Comparison of ENCODE assay signal across 8 cellular contexts in genomic region chr9:97012617-97013016, GRCh38. TPM values are rescaled to one million over a fixed set of nuclear protein-coding genes. Genes with fewer than 3 reads are reported as not detected.
A peak's percentile ranks its signal among the peaks of the same experiment; 100 is the strongest.
DNase-seq lines count a peak whose midpoint lies in the region; ATAC-seq and TF ChIP-seq lines count a peak whose summit lies in the region.
"Not testable (repeated sequence)": the region's sequence is repeated elsewhere in the genome, so short reads cannot be mapped to it uniquely, and the experiment has no call there.

No MANE protein-coding gene starts in this region.

- H3K27ac Mint-ChIP-seq in Caco-2 (ENCODE audit: unreplicated experiment): peak overlapping the region; percentile 61
- peak overlapping the region; percentile 93 for H3K27ac Mint-ChIP-seq in activated T-helper 1 cell treated with anti-CD3 and anti-CD28 coated beads, Interleukin-12 subunit alpha, Interleukin-12 subunit beta, Interleukin-2, Interleukin-4 antibody, amounts not matched to agents 30 ng/mL and 10 ng/mL and 1 ng/mL, durations not matched to agents 14 hours and 24 hours and 36 hours

- not testable (repeated sequence) for H3K27me3 ChIP-seq in Caco-2 (replicated peaks; ENCODE audit: control insufficient read depth, insufficient read depth, low read length); esophagus muscularis mucosa

- 0% methylated on average over 2 of the region's 18 CpGs for WGBS in esophagus muscularis mucosa

- ATAC-seq in GM19467 (IDR thresholded peaks at IDR 0.05; ENCODE audit: unreplicated experiment) (peak; percentile 65), HG03066 (IDR thresholded peaks at IDR 0.05; ENCODE audit: low read depth, unreplicated experiment) (peak; percentile 69)

- not testable (repeated sequence) for H3K27me3 Mint-ChIP-seq in Caco-2 (ENCODE audit: insufficient read depth, unreplicated experiment); activated T-helper 1 cell treated with anti-CD3 and anti-CD28 coated beads, Interleukin-12 subunit alpha, Interleukin-12 subunit beta, Interleukin-2, Interleukin-4 antibody, amounts not matched to agents 30 ng/mL and 10 ng/mL and 1 ng/mL, durations not matched to agents 14 hours and 24 hours and 36 hours (ENCODE audit: insufficient read depth)

- H3K4me3 Mint-ChIP-seq in Caco-2 (ENCODE audit: unreplicated experiment): peak overlapping the region; percentile 83
- peak overlapping the region; percentile 90 for H3K4me3 Mint-ChIP-seq in activated T-helper 1 cell treated with anti-CD3 and anti-CD28 coated beads, Interleukin-12 subunit alpha, Interleukin-12 subunit beta, Interleukin-2, Interleukin-4 antibody, amounts not matched to agents 30 ng/mL and 10 ng/mL and 1 ng/mL, durations not matched to agents 14 hours and 24 hours and 36 hours

- not testable (repeated sequence) for H3K9me3 Mint-ChIP-seq in Caco-2 (ENCODE audit: unreplicated experiment); activated T-helper 1 cell treated with anti-CD3 and anti-CD28 coated beads, Interleukin-12 subunit alpha, Interleukin-12 subunit beta, Interleukin-2, Interleukin-4 antibody, amounts not matched to agents 30 ng/mL and 10 ng/mL and 1 ng/mL, durations not matched to agents 14 hours and 24 hours and 36 hours

- intact Hi-C loops in Caco-2 (cut with micrococcal nuclease; ENCODE audit: unreplicated experiment); esophagus muscularis mucosa (cut with DNase I): not testable (repeated sequence)
- intact Hi-C loops in activated T-helper 1 cell treated with anti-CD3 and anti-CD28 coated beads, Interleukin-12 subunit alpha, Interleukin-12 subunit beta, Interleukin-2, Interleukin-4 antibody, amounts not matched to agents 30 ng/mL and 10 ng/mL and 1 ng/mL, durations not matched to agents 14 hours and 24 hours and 36 hours (cut with micrococcal nuclease): loop anchor here (2.0 to 5.0 kb wide), 2 partner anchors 26 to 155 kb away; partner anchors contain the start of gene CTSV

- not testable (repeated sequence) for H3K4me1 Mint-ChIP-seq in Caco-2 (ENCODE audit: low read depth, unreplicated experiment); activated T-helper 1 cell treated with anti-CD3 and anti-CD28 coated beads, Interleukin-12 subunit alpha, Interleukin-12 subunit beta, Interleukin-2, Interleukin-4 antibody, amounts not matched to agents 30 ng/mL and 10 ng/mL and 1 ng/mL, durations not matched to agents 14 hours and 24 hours and 36 hours (ENCODE audit: low read depth)

- CTCF ChIA-PET in Caco-2 (lab: Charles Lee): not testable (repeated sequence)

- not testable (repeated sequence) for H3K36me3 ChIP-seq in Caco-2 (ENCODE audit: control insufficient read depth, insufficient read depth, low read length); esophagus muscularis mucosa

- POLR2A ChIA-PET in Caco-2 (lab: Charles Lee): not testable (repeated sequence)

- not testable (repeated sequence) for TF ChIP-seq EP300 in esophagus muscularis mucosa (IDR thresholded peaks at IDR 0.05)

- peak overlapping the region; percentile 80 to 89 (median 84) for H3K27ac ChIP-seq in esophagus muscularis mucosa (replicated peaks in 1 of 4)

- not testable (repeated sequence) for H3K4me1 ChIP-seq in Caco-2, esophagus muscularis mucosa

- H3K9me3 ChIP-seq in Caco-2, esophagus muscularis mucosa: not testable (repeated sequence)

- not testable (repeated sequence) for TF ChIP-seq POLR2A in esophagus muscularis mucosa (IDR thresholded peaks at IDR 0.05; ENCODE audit: low read depth)

- DNase-seq in Caco-2 (peak in 1 of 2 experiments; percentile 5), NOMO-1 (lab: John Stamatoyannopoulos, UW; ENCODE audit: unreplicated experiment in 2 of 2) (peak; percentile 8 to 15), lung microvascular endothelial cell (ENCODE audit: low read depth in 2 of 2) (peak; percentile 3 to 4)
- DNase-seq in activated T-helper 1 cell treated with anti-CD3 and anti-CD28 coated beads, Interleukin-12 subunit alpha, Interleukin-12 subunit beta, Interleukin-2, Interleukin-4 antibody, amounts not matched to agents 30 ng/mL and 10 ng/mL and 1 ng/mL, durations not matched to agents 14 hours and 24 hours and 36 hours (ENCODE audit: low spot score): peak; percentile 1
- DNase-seq in esophagus muscularis mucosa (ENCODE audit: extremely low spot score): not testable (repeated sequence)
- peak; percentile 10 for DNase-seq in stimulated activated CD4-positive, alpha-beta T cell treated with anti-CD3 and anti-CD28 coated beads, Interleukin-15, amount 100 ng/mL, for 24 hours

- not testable (repeated sequence) for H3K36me3 Mint-ChIP-seq in Caco-2 (ENCODE audit: insufficient read depth, unreplicated experiment); activated T-helper 1 cell treated with anti-CD3 and anti-CD28 coated beads, Interleukin-12 subunit alpha, Interleukin-12 subunit beta, Interleukin-2, Interleukin-4 antibody, amounts not matched to agents 30 ng/mL and 10 ng/mL and 1 ng/mL, durations not matched to agents 14 hours and 24 hours and 36 hours (ENCODE audit: low read depth)

- BruUV-seq in Caco-2 (replicated peaks; lab: Mats Ljungman, UMichigan): not testable (repeated sequence)

- not testable (repeated sequence) for TF ChIP-seq CTCF in Caco-2 (IDR thresholded peaks at IDR 0.05; ENCODE audit: insufficient read depth in 1 of 2, low read depth in 1 of 2, low read length in 1 of 2, severe bottlenecking in 1 of 2, unreplicated experiment in 1 of 2); esophagus muscularis mucosa (IDR thresholded peaks at IDR 0.05)

- H3K4me3 ChIP-seq in Caco-2 (ENCODE audit: low read depth, low read length) (peak overlapping the region; percentile 48), esophagus muscularis mucosa (peak overlapping the region; percentile 60 to 83 (median 65))

RNA-seq across cellular contexts. Expression of gene CTSV, which starts 26.3 kb away (rescaled TPM):
- total RNA-seq in Caco-2 (2022) (110 and 127 TPM in 2 replicates), esophagus muscularis mucosa (not detected), lung microvascular endothelial cell (0.20 and 1.1 TPM in 2 replicates)
- total RNA-seq in activated T-helper 1 cell treated with anti-CD3 and anti-CD28 coated beads, Interleukin-12 subunit alpha, Interleukin-12 subunit beta, Interleukin-2, Interleukin-4 antibody, amounts not matched to agents 30 ng/mL and 10 ng/mL and 1 ng/mL, durations not matched to agents 14 hours and 24 hours and 36 hours: 0.24 and 0.31 TPM in 2 replicates

Comparison
In these comparisons a context has a peak if more than half of its experiments do, and no peak if none do; other contexts are left out.
1. RNA of gene CTSV, which starts 26.3 kb away (total RNA-seq): 110 to 127 TPM in Caco-2; 0.24 to 0.31 TPM in activated T-helper 1 cell treated with anti-CD3 and anti-CD28 coated beads, Interleukin-12 subunit alpha, Interleukin-12 subunit beta, Interleukin-2, Interleukin-4 antibody, amounts not matched to agents 30 ng/mL and 10 ng/mL and 1 ng/mL, durations not matched to agents 14 hours and 24 hours and 36 hours, 0.20 to 1.1 TPM in lung microvascular endothelial cell and not detected in esophagus muscularis mucosa; every median in the first group is over 10 times any median in the second.